Comparison of ENCODE assay signal across 32 cellular contexts in genomic region chr17:33515974-33516373, GRCh38.
"Had no signal": no experiment of that assay in that cellular context is flagged by ENCODE, and none has a peak within 500 bp of the region (broad histone marks: within the 10 kb centered on the region; RNA-seq: fewer than 3 reads in every experiment).

No MANE protein-coding gene starts in this region.

- H3K4me3 Mint-ChIP-seq: activated B cell treated with CpG ODN at 0.5 μM for 24 hours; activated CD8-positive, alpha-beta T cell treated with anti-CD3 and anti-CD28 coated beads for 36 hours; activated naive CD4-positive, alpha-beta T cell treated with anti-CD3 and anti-CD28 coated beads for 36 hours; activated naive CD4-positive, alpha-beta T cell treated with anti-CD3 and anti-CD28 coated beads, Interleukin-2, amount 50 U/mL, for 24 hours; activated naive CD8-positive, alpha-beta T cell treated with anti-CD3 and anti-CD28 coated beads for 36 hours; activated naive CD8-positive, alpha-beta T cell treated with anti-CD3 and anti-CD28 coated beads, Interleukin-2, amount 50 U/mL, for 24 hours; activated T-helper 1 cell treated with anti-CD3 and anti-CD28 coated beads, Interleukin-12 subunit alpha, Interleukin-12 subunit beta, Interleukin-2, Interleukin-4 antibody, amounts not matched to agents 30 ng/mL and 10 ng/mL and 1 ng/mL, durations not matched to agents 14 hours and 24 hours and 36 hours; T-helper 17 cell; T-helper 2 cell treated with Interferon-gamma antibody and Interleukin-4, amounts not matched to agents 5 μg/mL and 100 μg/mL, for 36 hours had no signal

- H3K4me1 ChIP-seq: adrenal gland, gastroesophageal sphincter had no signal

- H3K36me3 Mint-ChIP-seq: activated naive CD4-positive, alpha-beta T cell treated with anti-CD3 and anti-CD28 coated beads, Interleukin-2, amount 50 U/mL, for 24 hours; activated naive CD8-positive, alpha-beta T cell treated with anti-CD3 and anti-CD28 coated beads for 36 hours had no signal

- H3K4me3 ChIP-seq: adrenal gland, body of pancreas, gastroesophageal sphincter had no signal

- H3K9me3 Mint-ChIP-seq: activated B cell treated with CpG ODN at 0.5 μM for 24 hours; activated CD8-positive, alpha-beta T cell treated with anti-CD3 and anti-CD28 coated beads for 36 hours; activated naive CD4-positive, alpha-beta T cell treated with anti-CD3 and anti-CD28 coated beads, Interleukin-2, amount 50 U/mL, for 24 hours; activated naive CD8-positive, alpha-beta T cell treated with anti-CD3 and anti-CD28 coated beads, Interleukin-2, amount 50 U/mL, for 24 hours; activated T-helper 2 cell treated with anti-CD3 and anti-CD28 coated beads, Interferon-gamma antibody, Interleukin-2, Interleukin-4, amounts not matched to agents 10 μg/mL and 5 μg/mL and 100 μg/mL, durations not matched to agents 14 hours and 24 hours and 36 hours had no signal

- ATAC-seq: activated CD4-positive, CD25-positive, alpha-beta regulatory T cell treated with anti-CD3 and anti-CD28 coated beads, Interleukin-2, amount 50 U/mL, for 24 hours; activated CD8-positive, alpha-beta T cell treated with anti-CD3 and anti-CD28 coated beads for 36 hours; activated naive CD8-positive, alpha-beta T cell treated with anti-CD3 and anti-CD28 coated beads, Interleukin-2, amount 50 U/mL, for 24 hours; body of pancreas; esophagus mucosa; gastroesophageal sphincter; T-helper 17 cell had no signal

- H3K27me3 ChIP-seq: adrenal gland, body of pancreas had no signal

- H3K36me3 ChIP-seq: adrenal gland, gastroesophageal sphincter, WERI-Rb-1 had no signal

- H3K27ac ChIP-seq: body of pancreas, gastroesophageal sphincter, WERI-Rb-1 had no signal

- H3K4me1 Mint-ChIP-seq: activated B cell treated with CpG ODN at 0.5 μM for 24 hours had no signal

- H3K27me3 Mint-ChIP-seq: activated B cell treated with CpG ODN at 0.5 μM for 24 hours; activated naive CD4-positive, alpha-beta T cell treated with anti-CD3 and anti-CD28 coated beads, Interleukin-2, amount 50 U/mL, for 24 hours had no signal

- H3K27ac Mint-ChIP-seq: activated B cell treated with CpG ODN at 0.5 μM for 24 hours; activated CD8-positive, alpha-beta T cell treated with anti-CD3 and anti-CD28 coated beads for 36 hours; activated naive CD4-positive, alpha-beta T cell treated with anti-CD3 and anti-CD28 coated beads for 36 hours; activated naive CD4-positive, alpha-beta T cell treated with anti-CD3 and anti-CD28 coated beads, Interleukin-2, amount 50 U/mL, for 24 hours; activated naive CD8-positive, alpha-beta T cell treated with anti-CD3 and anti-CD28 coated beads for 36 hours; activated naive CD8-positive, alpha-beta T cell treated with anti-CD3 and anti-CD28 coated beads, Interleukin-2, amount 50 U/mL, for 24 hours; activated T-helper 1 cell treated with anti-CD3 and anti-CD28 coated beads, Interleukin-12 subunit alpha, Interleukin-12 subunit beta, Interleukin-2, Interleukin-4 antibody, amounts not matched to agents 30 ng/mL and 10 ng/mL and 1 ng/mL, durations not matched to agents 14 hours and 24 hours and 36 hours; activated T-helper 2 cell treated with anti-CD3 and anti-CD28 coated beads, Interferon-gamma antibody, Interleukin-2, Interleukin-4, amounts not matched to agents 10 μg/mL and 5 μg/mL and 100 μg/mL, durations not matched to agents 14 hours and 24 hours and 36 hours; T-helper 17 cell; T-helper 2 cell treated with Interferon-gamma antibody and Interleukin-4, amounts not matched to agents 5 μg/mL and 100 μg/mL, for 36 hours had no signal

- H3K9me3 ChIP-seq: adrenal gland, body of pancreas had no signal

- DNase-seq: activated B cell treated with CpG ODN at 0.5 μM for 24 hours; activated CD4-positive, alpha-beta T cell treated with anti-CD3 and anti-CD28 coated beads for 48 hours; activated CD4-positive, alpha-beta T cell treated with anti-CD3 and anti-CD28 coated beads, Interleukin-2, amount 50 U/mL, for 1 hour; activated CD4-positive, alpha-beta T cell treated with anti-CD3 and anti-CD28 coated beads, Interleukin-2, amount 50 U/mL, for 48 hours; activated CD8-positive, alpha-beta memory T cell treated with anti-CD3 and anti-CD28 coated beads for 24 hours; activated CD8-positive, alpha-beta T cell treated with anti-CD3 and anti-CD28 coated beads for 36 hours; activated effector memory CD4-positive, alpha-beta T cell treated with anti-CD3 and anti-CD28 coated beads, Interleukin-2, amount 50 U/mL, for 16 hours; activated naive CD4-positive, alpha-beta T cell treated with anti-CD3 and anti-CD28 coated beads for 36 hours; activated naive CD8-positive, alpha-beta T cell treated with anti-CD3 and anti-CD28 coated beads for 36 hours; activated naive CD8-positive, alpha-beta T cell treated with anti-CD3 and anti-CD28 coated beads, Interleukin-2, amount 50 U/mL, for 24 hours; activated T-cell treated with anti-CD3 and anti-CD28 coated beads, Interleukin-2, amount 50 U/mL, for 48 hours; amygdala; aorta; body of pancreas; caudate nucleus; cortex of kidney; dermis blood vessel endothelial cell; effector CD4-positive, alpha-beta T cell; foreskin melanocyte; SW 1271; T-helper 1 cell; T-helper 17 cell; T1000; WERI-Rb-1 had no signal
